8 cellular contexts compared by ENCODE assay signal in the genomic region with DNA sequence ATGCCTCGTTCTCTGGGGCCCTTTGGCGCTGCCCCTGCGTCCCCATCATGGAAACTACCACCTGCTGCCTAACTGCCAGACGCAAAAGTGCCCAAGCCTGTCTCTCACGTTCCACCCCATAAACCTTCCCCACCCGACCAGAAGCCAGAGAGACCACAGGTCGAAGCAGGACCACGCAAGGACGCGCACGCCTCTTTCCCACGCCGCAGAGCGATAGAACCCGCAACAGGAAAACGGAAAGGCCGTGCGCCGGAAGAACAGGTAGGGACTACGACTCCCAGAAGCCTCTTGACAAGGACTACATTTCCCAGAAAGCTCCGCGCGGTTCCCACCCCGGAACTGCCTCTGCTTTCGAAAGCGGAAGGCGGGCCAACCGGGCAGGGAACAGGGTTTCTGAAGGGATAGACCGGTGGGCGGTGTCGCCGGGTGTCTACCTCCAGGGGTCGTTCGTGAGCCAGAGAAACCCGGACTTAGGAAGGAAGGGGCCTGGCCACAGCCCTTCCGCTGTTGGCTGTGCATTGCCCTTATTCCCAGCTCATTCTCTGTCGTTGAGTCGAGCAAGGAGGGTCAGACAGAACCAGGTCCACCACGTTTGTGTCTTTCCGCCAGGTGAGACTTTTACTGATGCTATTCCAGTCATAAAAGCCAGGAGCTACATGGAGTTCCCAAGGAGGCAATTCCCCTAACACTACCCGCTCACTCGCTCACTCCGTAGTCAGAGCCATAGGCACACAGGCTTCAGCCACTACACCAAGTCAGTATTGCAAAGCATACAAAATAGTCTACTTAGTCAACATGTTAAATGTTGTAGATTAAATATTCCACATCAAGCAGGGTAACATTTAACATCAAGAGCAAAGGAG. TPM values are rescaled to one million over a fixed set of nuclear protein-coding genes. Genes with fewer than 3 reads are reported as not detected.
DNase-seq lines count a peak whose midpoint lies in the region.

No MANE protein-coding gene starts in this region.

- H3K4me3 ChIP-seq in HAP-1 (peak overlapping the region; percentile 66), MG63 (peak overlapping the region; percentile 84), neuronal stem cell (ENCODE audit: low read length in 2 of 2) (peak overlapping the region; percentile 83 to 90)

- H3K27me3 ChIP-seq in HAP-1 (ENCODE audit: low read depth) = no peaks in the 10 kb centered on the region
- H3K27me3 ChIP-seq in MG63 = no peaks in the 10 kb centered on the region
- H3K27me3 ChIP-seq in neuronal stem cell (ENCODE audit: control insufficient read depth in 3 of 3, insufficient read depth in 3 of 3, low read depth in 1 of 3, low read length in 3 of 3) = no peaks in the 10 kb centered on the region

- H2AK5ac ChIP-seq in neuronal stem cell (ENCODE audit: low read depth, low read length) = no peak overlapping the region

- peaks cover 9% of the 10 kb centered on the region for H3K4me1 ChIP-seq in HAP-1
- peaks cover 4 to 7% of the 10 kb centered on the region in 2 donors for H3K4me1 ChIP-seq in neuronal stem cell (ENCODE audit: control insufficient read depth in 2 of 2, insufficient read depth in 1 of 2, low read depth in 1 of 2, low read length in 2 of 2)

- no peaks in the 10 kb centered on the region for H3K9me3 ChIP-seq in HAP-1
- H3K9me3 ChIP-seq in MG63 = no peaks in the 10 kb centered on the region
- no peaks in the 10 kb centered on the region for H3K9me3 ChIP-seq in neuronal stem cell (replicated peaks in 1 of 2; ENCODE audit: control insufficient read depth in 2 of 2, insufficient read depth in 1 of 2, low read depth in 1 of 2, low read length in 2 of 2)

- in situ Hi-C loops in HAP-1 (cut with MboI; ENCODE audit: low sequenced_read_pairs) = loop anchor here (25.0 kb wide), 1 partner anchor 251 kb away; no protein-coding TSS in a partner anchor

- H3K23ac ChIP-seq in neuronal stem cell (ENCODE audit: low read depth, low read length, poor library complexity) = peak overlapping the region; percentile 58

- DNase-seq in GF-D8 (lab: John Stamatoyannopoulos, UW) (peak; percentile 94), HAP-1 (ENCODE audit: low spot score in 2 of 2) (peak; percentile 97 to 99), MG63 (peak; percentile 99), SHP77 treated with DMSO at 0.1 percent for 48 hours (lab: John Stamatoyannopoulos, UW) (peak; percentile 96), foreskin melanocyte (peak; percentile 94), neuronal stem cell (ENCODE audit: low spot score) (peak; percentile 94), substantia nigra (lab: John Stamatoyannopoulos, UW) (peak; percentile 80 to 99 (median 96))
- peak; percentile 99 for DNase-seq in activated gamma-delta T cell treated with anti-CD3 and anti-CD28 coated beads, Interleukin-2, amount 50 U/mL, for 16 hours (ENCODE audit: low read depth)

- peak overlapping the region; percentile 92 for H2AFZ ChIP-seq in neuronal stem cell (ENCODE audit: low read length)

- no CpG with 5 or more reads among the region's 43 CpGs for WGBS in neuronal stem cell (ENCODE audit: extremely low coverage in 2 of 2, insufficient read length in 2 of 2, insufficient replicate concordance in 1 of 2), 2 donors

- H2BK12ac ChIP-seq in neuronal stem cell (ENCODE audit: low read length) = no peak overlapping the region

- H3K14ac ChIP-seq in neuronal stem cell (ENCODE audit: low read length) = peak overlapping the region; percentile 49

- no peak overlapping the region for H2BK120ac ChIP-seq in neuronal stem cell (ENCODE audit: low read depth, low read length)

- no peak overlapping the region for H4K91ac ChIP-seq in neuronal stem cell (ENCODE audit: low read depth, low read length, poor library complexity)

- no peak overlapping the region for H2BK15ac ChIP-seq in neuronal stem cell (ENCODE audit: low read length)

- H3K36me3 ChIP-seq in HAP-1 (replicated peaks) = no peaks in the 10 kb centered on the region; the same call in 1 of the 2 replicates
- no peaks in the 10 kb centered on the region for H3K36me3 ChIP-seq in MG63
- no peaks in the 10 kb centered on the region for H3K36me3 ChIP-seq in neuronal stem cell (replicated peaks in 1 of 2; ENCODE audit: control insufficient read depth in 2 of 2, insufficient read depth in 2 of 2, low read length in 2 of 2)

- peak overlapping the region; percentile 90 for H3K9ac ChIP-seq in neuronal stem cell (ENCODE audit: low read depth, low read length, poor library complexity)

- H2BK5ac ChIP-seq in neuronal stem cell (ENCODE audit: low read length) = no peak overlapping the region

- H3K27ac ChIP-seq in neuronal stem cell (replicated peaks; ENCODE audit: low read length) (no peak overlapping the region), substantia nigra (ENCODE audit: low read depth, low read length, poor library complexity, severe bottlenecking) (peak overlapping the region; percentile 79)

- no peak overlapping the region for H3K4ac ChIP-seq in neuronal stem cell (ENCODE audit: low read length)

- H4K8ac ChIP-seq in neuronal stem cell (ENCODE audit: low read depth, low read length) = peak overlapping the region; percentile 77

- peak overlapping the region; percentile 63 for H3K4me2 ChIP-seq in neuronal stem cell (ENCODE audit: insufficient read depth, low read length, poor library complexity, severe bottlenecking)

- no peaks in the 10 kb centered on the region for H3K79me1 ChIP-seq in neuronal stem cell (ENCODE audit: low read depth, low read length)

- peak overlapping the region; percentile 92 for H3K18ac ChIP-seq in neuronal stem cell (ENCODE audit: low read length)

RNA-seq across cellular contexts. Expression of gene ZBTB38, which starts 56.6 kb away (rescaled TPM):
- 15.8 and 29.9 TPM in 2 replicates for total RNA-seq in MG63 (2014; rRNA removed; shearing (Covaris generic); ENCODE audit: low replicate concordance)
- 7.1 TPM for polyA plus RNA-seq in neuronal stem cell (2013, experiment 1 of 2)
- 7.6 TPM for polyA plus RNA-seq in neuronal stem cell (2013, experiment 2 of 2)
